19 cellular contexts compared by ENCODE assay signal in genomic region chrX:113297456-113297855, GRCh38.
DNase-seq lines count a peak whose midpoint lies in the region; ATAC-seq and FAIRE-seq lines count a peak whose summit lies in the region.
"Had no signal": no experiment of that assay in that cellular context is flagged by ENCODE, and none has a peak within 500 bp of the region (broad histone marks: within the 10 kb centered on the region; RNA-seq: fewer than 3 reads in every experiment).

No MANE protein-coding gene starts in this region.

- H3K4me3 ChIP-seq in adipocyte (ENCODE audit: low read length), result no peak overlapping the region
- H3K4me3 ChIP-seq: BLaER1, HAP-1 had no signal

- ATAC-seq in HG02623 (IDR thresholded peaks at IDR 0.05; ENCODE audit: unreplicated experiment) (no peak), GM18907 (IDR thresholded peaks at IDR 0.05; ENCODE audit: unreplicated experiment) (no peak)
- ATAC-seq: HepG2 had no signal

- peaks cover 3% of the 10 kb centered on the region for H3K27me3 ChIP-seq in adipocyte (replicated peaks; ENCODE audit: control insufficient read depth, insufficient read depth, low read length)

- no peaks in the 10 kb centered on the region for H3K9me3 ChIP-seq in adipocyte (ENCODE audit: control insufficient read depth, low read length)
- H3K9me3 ChIP-seq: BLaER1, HAP-1 had no signal

- no peak overlapping the region for H3K9ac ChIP-seq in adipocyte (ENCODE audit: low read length)
- H3K9ac ChIP-seq: BLaER1 had no signal

- no peaks in the 10 kb centered on the region for H3K36me3 ChIP-seq in adipocyte (ENCODE audit: control insufficient read depth, insufficient read depth, low read length, severe bottlenecking)
- H3K36me3 ChIP-seq: BLaER1, HAP-1 had no signal

- H3K4me1 ChIP-seq in adipocyte (ENCODE audit: control insufficient read depth, insufficient read depth, low read length), result no peaks in the 10 kb centered on the region
- H3K4me1 ChIP-seq: BLaER1 had no signal

- FAIRE-seq in frontal cortex (lab: Jason Lieb, UNC) (peak; percentile 3), HTR-8/SVneo (lab: Jason Lieb, UNC) (no peak)
- FAIRE-seq: A204.1, GM12892, GM18507, HepG2 had no signal

- DNase-seq in adipocyte (ENCODE audit: low read depth), result peak; percentile 46
- peak; percentile 12 for DNase-seq in fibroblast of gingiva (ENCODE audit: low read depth)
- DNase-seq in frontal cortex (ENCODE audit: low spot score in 2 of 2), result no peak
- no peak for DNase-seq in HTR-8/SVneo (ENCODE audit: insufficient read length, low spot score)
- no peak for DNase-seq in dedifferentiated amniotic fluid mesenchymal stem cell (ENCODE audit: extremely low spot score)
- DNase-seq: ACHN; CD4-positive, alpha-beta memory T cell; DMS153; DMS79; GDM1; KBM-7 had no signal

Comparison
In these comparisons a context has a peak if more than half of its experiments do, and no peak if none do; other contexts are left out.
1. DNase-seq: peak in adipocyte (single experiment) and fibroblast of gingiva (single experiment); none in frontal cortex (0 of 2), HTR-8/SVneo (single experiment) and dedifferentiated amniotic fluid mesenchymal stem cell (single experiment).